Comparison of ENCODE assay signal across 22 cellular contexts in genomic region chr14:45254771-45255170, GRCh38. TPM values are rescaled to one million over a fixed set of nuclear protein-coding genes. Genes with fewer than 3 reads are reported as not detected.
DNase-seq lines count a peak whose midpoint lies in the region; ATAC-seq and TF ChIP-seq lines count a peak whose summit lies in the region.
"Had no signal": no experiment of that assay in that cellular context is flagged by ENCODE, and none has a peak within 500 bp of the region (broad histone marks: within the 10 kb centered on the region; RNA-seq: fewer than 3 reads in every experiment).

No MANE protein-coding gene starts in this region.

- peaks cover 15% of the 10 kb centered on the region for H3K36me3 Mint-ChIP-seq in activated CD8-positive, alpha-beta T cell treated with anti-CD3 and anti-CD28 coated beads for 36 hours (ENCODE audit: low read depth)
- H3K36me3 Mint-ChIP-seq in activated CD8-positive, alpha-beta T cell treated with anti-CD3 and anti-CD28 coated beads, Interleukin-2, amount 10 ng/mL, durations not matched to agents 7 days and 5 days (ENCODE audit: low read depth), result peaks cover 26% of the 10 kb centered on the region
- H3K36me3 Mint-ChIP-seq in natural killer cell treated with Interleukin-12 subunit alpha and Interleukin-12 subunit beta and Interleukin-15 and Interleukin-18, amount 100 ng/mL, for 72 hours, result peaks cover 19% of the 10 kb centered on the region

- no peaks in the 10 kb centered on the region for H3K27me3 ChIP-seq in RWPE2 (ENCODE audit: insufficient read depth, poor library complexity, severe bottlenecking)
- H3K27me3 ChIP-seq: cardiac muscle cell, dorsolateral prefrontal cortex, esophagus muscularis mucosa, tibial artery had no signal

- H3K4me3 Mint-ChIP-seq in activated CD8-positive, alpha-beta T cell treated with anti-CD3 and anti-CD28 coated beads for 36 hours, result peak overlapping the region; percentile 91
- no peak overlapping the region for H3K4me3 Mint-ChIP-seq in activated CD8-positive, alpha-beta T cell treated with anti-CD3 and anti-CD28 coated beads, Interleukin-2, amount 10 ng/mL, durations not matched to agents 7 days and 5 days
- H3K4me3 Mint-ChIP-seq in natural killer cell treated with Interleukin-12 subunit alpha and Interleukin-12 subunit beta and Interleukin-15 and Interleukin-18, amount 100 ng/mL, for 72 hours, result peak overlapping the region; percentile 91

- no peaks in the 10 kb centered on the region for H3K27me3 Mint-ChIP-seq in activated CD8-positive, alpha-beta T cell treated with anti-CD3 and anti-CD28 coated beads for 36 hours
- peaks cover 2% of the 10 kb centered on the region for H3K27me3 Mint-ChIP-seq in activated CD8-positive, alpha-beta T cell treated with anti-CD3 and anti-CD28 coated beads, Interleukin-2, amount 10 ng/mL, durations not matched to agents 7 days and 5 days (ENCODE audit: low read depth)
- no peaks in the 10 kb centered on the region for H3K27me3 Mint-ChIP-seq in natural killer cell treated with Interleukin-12 subunit alpha and Interleukin-12 subunit beta and Interleukin-15 and Interleukin-18, amount 100 ng/mL, for 72 hours
- H3K27me3 Mint-ChIP-seq: CD4-positive, alpha-beta memory T cell; naive B cell had no signal

- H3K4me1 ChIP-seq in RWPE2 (ENCODE audit: insufficient read depth, poor library complexity, severe bottlenecking), result peaks cover 16% of the 10 kb centered on the region
- H3K4me1 ChIP-seq: prostate gland had no signal

- H3K36me3 ChIP-seq in RWPE2 (ENCODE audit: low read depth), result no peaks in the 10 kb centered on the region
- H3K36me3 ChIP-seq: cardiac muscle cell, esophagus muscularis mucosa, prostate gland, tibial artery had no signal

- CTCF ChIA-PET in activated CD8-positive, alpha-beta T cell treated with anti-CD3 and anti-CD28 coated beads for 36 hours (lab: Charles Lee), result interaction anchor here (4.0 kb wide), 1 partner anchor 14 kb away, joined by 20 read pairs; no protein-coding TSS in a partner anchor
- CTCF ChIA-PET in activated CD8-positive, alpha-beta T cell treated with anti-CD3 and anti-CD28 coated beads, Interleukin-2, amount 10 ng/mL, durations not matched to agents 7 days and 5 days (lab: Charles Lee), result interaction anchor here (3.0 kb wide), 1 partner anchor 13 kb away, joined by 26 read pairs; no protein-coding TSS in a partner anchor

- peaks cover 10% of the 10 kb centered on the region for H3K9me3 ChIP-seq in RWPE2 (ENCODE audit: severe bottlenecking)
- H3K9me3 ChIP-seq: prostate gland had no signal

- no peak for DNase-seq in activated CD8-positive, alpha-beta T cell treated with anti-CD3 and anti-CD28 coated beads for 36 hours
- DNase-seq in activated CD8-positive, alpha-beta T cell treated with anti-CD3 and anti-CD28 coated beads, Interleukin-2, amount 10 ng/mL, durations not matched to agents 7 days and 5 days, result no peak
- DNase-seq in Kasumi-1 (lab: John Stamatoyannopoulos, UW) (peak; percentile 25 to 27), RWPE2 (ENCODE audit: low spot score) (no peak), COR-L47 (lab: John Stamatoyannopoulos, UW) (no peak), NCI-H1436 treated with DMSO at 0.1 percent for 48 hours (lab: John Stamatoyannopoulos, UW) (no peak), NCI-H748 (lab: John Stamatoyannopoulos, UW; ENCODE audit: unreplicated experiment) (no peak)
- DNase-seq in natural killer cell treated with Interleukin-12 subunit alpha and Interleukin-12 subunit beta and Interleukin-15 and Interleukin-18, amount 100 ng/mL, for 72 hours (ENCODE audit: low spot score), result no peak
- DNase-seq: activated CD4-positive, alpha-beta T cell treated with anti-CD3 and anti-CD28 coated beads for 4 hours; CD4-positive, alpha-beta memory T cell; DND-41; dorsolateral prefrontal cortex; naive B cell; NCI-H187; NK-92 treated with Interleukin-12 subunit alpha and Interleukin-12 subunit beta, amount 100 ng/mL, for 24 hours; small intestine; T1000; tibial artery had no signal

- peak overlapping the region; percentile 96 for H3K27ac Mint-ChIP-seq in activated CD8-positive, alpha-beta T cell treated with anti-CD3 and anti-CD28 coated beads for 36 hours
- no peak overlapping the region for H3K27ac Mint-ChIP-seq in activated CD8-positive, alpha-beta T cell treated with anti-CD3 and anti-CD28 coated beads, Interleukin-2, amount 10 ng/mL, durations not matched to agents 7 days and 5 days
- H3K27ac Mint-ChIP-seq in natural killer cell treated with Interleukin-12 subunit alpha and Interleukin-12 subunit beta and Interleukin-15 and Interleukin-18, amount 100 ng/mL, for 72 hours, result no peak overlapping the region

- peaks cover 24% of the 10 kb centered on the region for H3K4me1 Mint-ChIP-seq in activated CD8-positive, alpha-beta T cell treated with anti-CD3 and anti-CD28 coated beads for 36 hours (ENCODE audit: low read depth)
- H3K4me1 Mint-ChIP-seq in activated CD8-positive, alpha-beta T cell treated with anti-CD3 and anti-CD28 coated beads, Interleukin-2, amount 10 ng/mL, durations not matched to agents 7 days and 5 days (ENCODE audit: low read depth), result peaks cover 26% of the 10 kb centered on the region
- peaks cover 14 to 21% of the 10 kb centered on the region in 2 donors for H3K4me1 Mint-ChIP-seq in natural killer cell treated with Interleukin-12 subunit alpha and Interleukin-12 subunit beta and Interleukin-15 and Interleukin-18, amount 100 ng/mL, for 72 hours (ENCODE audit: low read depth in 2 of 2)

- intact Hi-C loops in activated CD8-positive, alpha-beta T cell treated with anti-CD3 and anti-CD28 coated beads for 36 hours (cut with micrococcal nuclease), result loop anchor here (5.0 to 10.0 kb wide), 3 partner anchors 117 to 360 kb away; partner anchors contain the start of genes FANCM, KLHL28 and TOGARAM1

- ATAC-seq in activated CD8-positive, alpha-beta T cell treated with anti-CD3 and anti-CD28 coated beads for 36 hours, result no peak
- no peak for ATAC-seq in activated CD8-positive, alpha-beta T cell treated with anti-CD3 and anti-CD28 coated beads, Interleukin-2, amount 10 ng/mL, durations not matched to agents 7 days and 5 days
- ATAC-seq in RWPE2 (ENCODE audit: low read depth), result no peak
- ATAC-seq in natural killer cell treated with Interleukin-12 subunit alpha and Interleukin-12 subunit beta and Interleukin-15 and Interleukin-18, amount 100 ng/mL, for 72 hours, result no peak

- H3K27ac ChIP-seq in RWPE2 (ENCODE audit: poor library complexity, severe bottlenecking), result peak overlapping the region; percentile 93
- H3K27ac ChIP-seq: cardiac muscle cell had no signal

- no peak for TF ChIP-seq CTCF in activated CD8-positive, alpha-beta T cell treated with anti-CD3 and anti-CD28 coated beads for 36 hours (IDR thresholded peaks at IDR 0.05)
- no peak for TF ChIP-seq CTCF in RWPE2 (IDR thresholded peaks at IDR 0.05; ENCODE audit: poor library complexity, severe bottlenecking)

- POLR2A ChIA-PET in activated CD8-positive, alpha-beta T cell treated with anti-CD3 and anti-CD28 coated beads for 36 hours (lab: Charles Lee), result interaction anchor here (2.7 kb wide), 1 partner anchor 30 kb away, joined by 7 read pairs; no protein-coding TSS in a partner anchor
- POLR2A ChIA-PET in activated CD8-positive, alpha-beta T cell treated with anti-CD3 and anti-CD28 coated beads, Interleukin-2, amount 10 ng/mL, durations not matched to agents 7 days and 5 days (lab: Charles Lee), result interaction anchor here (1.8 kb wide), 1 partner anchor 293 kb away, joined by 11 read pairs; the partner anchor contains the start of genes KLHL28 and TOGARAM1

- H3K9me3 Mint-ChIP-seq in activated CD8-positive, alpha-beta T cell treated with anti-CD3 and anti-CD28 coated beads for 36 hours, result peaks cover 26% of the 10 kb centered on the region
- peaks cover 31% of the 10 kb centered on the region for H3K9me3 Mint-ChIP-seq in activated CD8-positive, alpha-beta T cell treated with anti-CD3 and anti-CD28 coated beads, Interleukin-2, amount 10 ng/mL, durations not matched to agents 7 days and 5 days (ENCODE audit: insufficient read depth)
- H3K9me3 Mint-ChIP-seq in natural killer cell treated with Interleukin-12 subunit alpha and Interleukin-12 subunit beta and Interleukin-15 and Interleukin-18, amount 100 ng/mL, for 72 hours, result peaks cover 22% of the 10 kb centered on the region

- no peak overlapping the region for H3K4me3 ChIP-seq in RWPE2 (ENCODE audit: severe bottlenecking)
- H3K4me3 ChIP-seq: cardiac muscle cell, lung had no signal

RNA-seq across cellular contexts. Expression of gene MIS18BP1, which starts 1.8 kb away (rescaled TPM):
- 10 to 100 TPM; 51.0 to 55.8 TPM for total RNA-seq in activated CD8-positive, alpha-beta T cell treated with anti-CD3 and anti-CD28 coated beads for 36 hours
- 10 to 100 TPM; 66.4 to 71.8 TPM for total RNA-seq in activated CD8-positive, alpha-beta T cell treated with anti-CD3 and anti-CD28 coated beads, Interleukin-2, amount 10 ng/mL, durations not matched to agents 7 days and 5 days
- total RNA-seq in natural killer cell treated with Interleukin-12 subunit alpha and Interleukin-12 subunit beta and Interleukin-15 and Interleukin-18, amount 100 ng/mL, for 72 hours, result 10 to 100 TPM; 33.4 to 61.8 TPM

Comparison
In these comparisons a context has a peak if more than half of its experiments do, and no peak if none do; other contexts are left out.
1. DNase-seq: peak in Kasumi-1 (2 of 2); none in activated CD8-positive, alpha-beta T cell treated with anti-CD3 and anti-CD28 coated beads for 36 hours (single experiment), activated CD8-positive, alpha-beta T cell treated with anti-CD3 and anti-CD28 coated beads, Interleukin-2, amount 10 ng/mL, durations not matched to agents 7 days and 5 days (single experiment), RWPE2 (single experiment), natural killer cell treated with Interleukin-12 subunit alpha and Interleukin-12 subunit beta and Interleukin-15 and Interleukin-18, amount 100 ng/mL, for 72 hours (single experiment), COR-L47 (single experiment), NCI-H1436 treated with DMSO at 0.1 percent for 48 hours (single experiment) and NCI-H748 (single experiment).